20 cellular contexts compared by ENCODE assay signal in genomic region chr1:81878538-81878937, GRCh38.
DNase-seq lines count a peak whose midpoint lies in the region; ATAC-seq, FAIRE-seq and TF ChIP-seq lines count a peak whose summit lies in the region.
"Had no signal": no experiment of that assay in that cellular context is flagged by ENCODE, and none has a peak within 500 bp of the region (broad histone marks: within the 10 kb centered on the region; RNA-seq: fewer than 3 reads in every experiment).

No MANE protein-coding gene starts in this region.

- H4K20me1 ChIP-seq in astrocyte (ENCODE audit: insufficient read depth, low read length) = no peaks in the 10 kb centered on the region
- H4K20me1 ChIP-seq: BLaER1 had no signal

- H3K27ac Mint-ChIP-seq in astrocyte (ENCODE audit: unreplicated experiment) (peak overlapping the region; percentile 56), mesothelial cell of epicardium (peak overlapping the region; percentile 75)
- H3K27ac Mint-ChIP-seq: CD4-positive, alpha-beta T cell had no signal

- H3K4me3 ChIP-seq in astrocyte (ENCODE audit: insufficient read depth, low read depth, low read length) (no peak overlapping the region), thyroid gland (replicated peaks in 1 of 3) (no peak overlapping the region), vagina (no peak overlapping the region)
- H3K4me3 ChIP-seq: BLaER1 had no signal

- H3K4me3 Mint-ChIP-seq in astrocyte (ENCODE audit: unreplicated experiment) = no peak overlapping the region
- H3K4me3 Mint-ChIP-seq in mesothelial cell of epicardium = no peak overlapping the region
- H3K4me3 Mint-ChIP-seq: CD4-positive, alpha-beta T cell had no signal

- TF ChIP-seq POLR2A in thyroid gland (IDR thresholded peaks at IDR 0.05) (no peak), vagina (IDR thresholded peaks at IDR 0.05) (no peak)

- H3K4me1 ChIP-seq in astrocyte (ENCODE audit: insufficient read depth, low read length) (peaks cover 18% of the 10 kb centered on the region), thyroid gland (peaks cover 71% of the 10 kb centered on the region in 2 donors), vagina (peaks cover 17% of the 10 kb centered on the region)
- H3K4me1 ChIP-seq: BLaER1 had no signal

- no peaks in the 10 kb centered on the region for H3K9me3 ChIP-seq in astrocyte (ENCODE audit: insufficient read depth, low read depth, low read length)
- H3K9me3 ChIP-seq in thyroid gland = no peaks in the 10 kb centered on the region
- no peaks in the 10 kb centered on the region for H3K9me3 ChIP-seq in vagina
- H3K9me3 ChIP-seq: BLaER1 had no signal

- FAIRE-seq in astrocyte (lab: Jason Lieb, UNC) = no peak
- FAIRE-seq: G401.6, GM18507 had no signal

- no peak for ATAC-seq in HG03135 (IDR thresholded peaks at IDR 0.05; ENCODE audit: unreplicated experiment)

- WGBS in thyroid gland, 2 donors = 76% methylated on average over 1 of the region's 1 CpG

- no peak overlapping the region for H3K4me2 ChIP-seq in astrocyte (ENCODE audit: low read length)
- H3K4me2 ChIP-seq: BLaER1 had no signal

- H3K79me2 ChIP-seq in astrocyte (ENCODE audit: insufficient read depth, low read length) = peaks cover 4% of the 10 kb centered on the region

- H3K27me3 ChIP-seq in astrocyte (ENCODE audit: insufficient read depth, low read length) = no peaks in the 10 kb centered on the region
- no peaks in the 10 kb centered on the region for H3K27me3 ChIP-seq in thyroid gland
- no peaks in the 10 kb centered on the region for H3K27me3 ChIP-seq in vagina
- H3K27me3 ChIP-seq: BLaER1 had no signal

- peak; percentile 44 to 66 for DNase-seq in NCI-H446 (lab: John Stamatoyannopoulos, UW)
- DNase-seq in astrocyte (ENCODE audit: low read depth) = no peak
- DNase-seq in mesothelial cell of epicardium (ENCODE audit: low spot score in 2 of 2, unreplicated experiment in 2 of 2) = no peak
- no peak for DNase-seq in thyroid gland
- no peak for DNase-seq in COR-L47 (lab: John Stamatoyannopoulos, UW)
- no peak for DNase-seq in vagina (ENCODE audit: extremely low spot score in 2 of 2)
- DNase-seq: CD4-positive, alpha-beta T cell; H7; KG1; NCI-H1092 treated with DMSO at 0.1 percent for 48 hours; NCI-H1436 treated with DMSO at 0.1 percent for 48 hours; NCI-H510A treated with DMSO at 0.1 percent for 48 hours; NCI-H774; NK-92 treated with Interleukin-12 subunit alpha and Interleukin-12 subunit beta, amount 100 ng/mL, for 24 hours; OCI-M1; Right ventricle myocardium superior had no signal

- H3K9ac ChIP-seq in astrocyte (ENCODE audit: low read length) = no peak overlapping the region
- H3K9ac ChIP-seq: BLaER1 had no signal

- H3K27me3 Mint-ChIP-seq in astrocyte (ENCODE audit: low read depth, unreplicated experiment) (no peaks in the 10 kb centered on the region), mesothelial cell of epicardium (ENCODE audit: low read depth) (no peaks in the 10 kb centered on the region)
- H3K27me3 Mint-ChIP-seq: CD4-positive, alpha-beta T cell had no signal

- TF ChIP-seq CTCF in astrocyte (IDR thresholded peaks at IDR 0.05; ENCODE audit: insufficient read depth, low read depth, low read length) = no peak
- TF ChIP-seq CTCF in mesothelial cell of epicardium (IDR thresholded peaks at IDR 0.05; ENCODE audit: unreplicated experiment) = no peak
- TF ChIP-seq CTCF in thyroid gland (IDR thresholded peaks at IDR 0.05) = no peak
- no peak for TF ChIP-seq CTCF in vagina (IDR thresholded peaks at IDR 0.05)

- H3K36me3 ChIP-seq in astrocyte (ENCODE audit: insufficient read depth, low read length) = no peaks in the 10 kb centered on the region
- H3K36me3 ChIP-seq in thyroid gland = no peaks in the 10 kb centered on the region
- H3K36me3 ChIP-seq in vagina = no peaks in the 10 kb centered on the region
- H3K36me3 ChIP-seq: BLaER1 had no signal

- peaks cover 3% of the 10 kb centered on the region for H3K36me3 Mint-ChIP-seq in astrocyte (ENCODE audit: low read depth, unreplicated experiment)
- H3K36me3 Mint-ChIP-seq in mesothelial cell of epicardium = peaks cover 2% of the 10 kb centered on the region

- intact Hi-C loops in thyroid gland (cut with DNase I) (no loop called here), vagina (cut with DNase I) (no loop called here)

- no peak overlapping the region for H2AFZ ChIP-seq in astrocyte (ENCODE audit: low read depth, low read length)

- H3K9me3 Mint-ChIP-seq in astrocyte (ENCODE audit: unreplicated experiment) = no peaks in the 10 kb centered on the region
- no peaks in the 10 kb centered on the region for H3K9me3 Mint-ChIP-seq in mesothelial cell of epicardium

- H3K27ac ChIP-seq in astrocyte (ENCODE audit: low read depth, low read length) (no peak overlapping the region), thyroid gland (peak overlapping the region; percentile 83 to 91 (median 85)), vagina (no peak overlapping the region)
- H3K27ac ChIP-seq: BLaER1 had no signal

- peaks cover 65% of the 10 kb centered on the region for H3K4me1 Mint-ChIP-seq in astrocyte (ENCODE audit: low read depth, unreplicated experiment)
- H3K4me1 Mint-ChIP-seq in mesothelial cell of epicardium = peaks cover 72% of the 10 kb centered on the region

Comparison
In these comparisons a context has a peak if more than half of its experiments do, and no peak if none do; other contexts are left out.
1. DNase-seq: peak in NCI-H446 (2 of 2); none in astrocyte (single experiment), mesothelial cell of epicardium (0 of 2), thyroid gland (0 of 2), COR-L47 (single experiment) and vagina (0 of 2).
2. H3K27ac ChIP-seq: peak in thyroid gland (3 of 3); none in astrocyte (single experiment) and vagina (single experiment).